In genomic region chr22:44019416-44019815, GRCh38 we compare ENCODE assay signal across 26 cellular contexts.
"Had no signal": no experiment of that assay in that cellular context is flagged by ENCODE, and none has a peak within 500 bp of the region (broad histone marks: within the 10 kb centered on the region; RNA-seq: fewer than 3 reads in every experiment).

No MANE protein-coding gene starts in this region.

- DNase-seq: hippocampal formation; kidney glomerular epithelial cell; mesendoderm; naive B cell; occipital lobe; psoas muscle; right lobe of liver; stimulated activated CD4-positive, alpha-beta T cell treated with anti-CD3 and anti-CD28 coated beads, Interleukin-1b, Interleukin-23, amount 100 ng/mL, for 48 hours; stimulated activated CD4-positive, alpha-beta T cell treated with anti-CD3 and anti-CD28 coated beads, Interleukin-2, amount 100 ng/mL, for 48 hours; stimulated activated CD4-positive, alpha-beta T cell treated with anti-CD3 and anti-CD28 coated beads, Interleukin-4, amount 100 ng/mL, for 4 hours; stimulated activated CD8-positive, alpha-beta memory T cell treated with anti-CD3 and anti-CD28 coated beads, Interleukin-4, amount 100 ng/mL, for 48 hours; stimulated activated naive B cell treated with anti-CD40 and anti-IgM and Interleukin-4, amounts not matched to agents 10 μg/mL and 1 μg/mL and 100 μg/mL, for 72 hours; stimulated activated naive CD8-positive, alpha-beta T cell treated with anti-CD3 and anti-CD28 coated beads, Interleukin-15, Interleukin-2, amounts not matched to agents 100 U/mL and 50 U/mL, for 24 hours; stomach; testis; thyroid gland; transverse colon; upper lobe of right lung had no signal

- H3K9me3 Mint-ChIP-seq: mesothelial cell of epicardium, naive B cell, nephron, neural crest cell had no signal

- H3K4me3 ChIP-seq: lung, psoas muscle, right lobe of liver, smooth muscle cell, stomach, testis, thyroid gland, transverse colon, upper lobe of right lung had no signal

- H3K27ac Mint-ChIP-seq: mesothelial cell of epicardium, nephron had no signal

- H3K4me3 Mint-ChIP-seq: mesothelial cell of epicardium, nephron, neural crest cell had no signal

- H3K27ac ChIP-seq: neutrophil, parathyroid adenoma, psoas muscle, right lobe of liver, stomach, testis, thyroid gland, transverse colon, upper lobe of right lung had no signal

- H3K4me1 ChIP-seq: parathyroid adenoma, testis had no signal

- ATAC-seq: left lobe of liver; right lobe of liver; stimulated activated naive B cell treated with anti-CD40 and anti-IgM and Interleukin-4, amounts not matched to agents 10 μg/mL and 1 μg/mL and 100 μg/mL, for 72 hours; stimulated activated naive CD8-positive, alpha-beta T cell treated with anti-CD3 and anti-CD28 coated beads, Interleukin-15, Interleukin-2, amounts not matched to agents 100 U/mL and 50 U/mL, for 24 hours; upper lobe of right lung had no signal

- H3K27me3 Mint-ChIP-seq: naive B cell; stimulated activated naive B cell treated with anti-CD40 and anti-IgM and Interleukin-4, amounts not matched to agents 10 μg/mL and 1 μg/mL and 100 μg/mL, for 72 hours had no signal

- H3K27me3 ChIP-seq: right lobe of liver, testis, thyroid gland, upper lobe of right lung had no signal

- H3K36me3 ChIP-seq: neutrophil, right lobe of liver, stomach, thyroid gland, transverse colon, upper lobe of right lung had no signal

- H3K36me3 Mint-ChIP-seq: mesothelial cell of epicardium, naive B cell had no signal

- H3K9me3 ChIP-seq: neutrophil, psoas muscle, right lobe of liver, stomach, testis, thyroid gland, transverse colon, upper lobe of right lung had no signal
